In the genomic region with DNA sequence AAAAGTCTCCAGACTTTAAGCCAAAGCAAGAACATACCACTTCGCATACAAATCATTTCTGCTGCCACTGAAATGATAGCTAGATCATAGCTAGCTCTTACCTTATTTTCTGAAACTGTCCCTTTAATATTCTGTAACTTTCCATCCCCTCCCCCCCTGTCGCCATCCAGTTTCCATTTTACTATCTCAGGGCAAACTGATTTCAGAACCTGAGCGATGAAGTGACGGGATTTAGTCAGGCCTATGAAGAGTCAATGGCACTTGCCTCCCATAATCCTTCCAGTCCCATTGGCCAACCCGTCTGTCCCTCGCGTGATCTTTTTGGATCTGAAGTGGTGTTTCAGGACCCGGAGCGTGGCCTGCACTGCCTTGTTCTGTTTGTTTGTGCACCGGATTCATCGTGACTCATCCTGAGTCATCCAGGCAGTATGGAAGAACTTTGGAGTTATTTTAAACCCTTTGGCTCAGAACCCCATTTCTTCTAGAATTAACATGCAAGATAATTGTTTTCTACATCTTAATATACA, we compare ENCODE assay signal across 9 cellular contexts.
A peak's percentile ranks its signal among the peaks of the same experiment; 100 is the strongest.
DNase-seq lines count a peak whose midpoint lies in the region; ATAC-seq and TF ChIP-seq lines count a peak whose summit lies in the region.
"Had no signal": no experiment of that assay in that cellular context is flagged by ENCODE, and none has a peak within 500 bp of the region (broad histone marks: within the 10 kb centered on the region; RNA-seq: fewer than 3 reads in every experiment).

No MANE protein-coding gene starts in this region.

- no peak overlapping the region for H3K9ac ChIP-seq in colonic mucosa (ENCODE audit: low read depth in 2 of 2, low read length in 2 of 2)
- H3K9ac ChIP-seq in H9 (ENCODE audit: extremely low read depth, insufficient read length, low read length) = no peak overlapping the region

- H2BK12ac ChIP-seq in H9 (ENCODE audit: insufficient read length, low read depth, low read length) = no peak overlapping the region

- H3K23ac ChIP-seq in H9 (ENCODE audit: insufficient read length, low read depth, low read length) = no peak overlapping the region

- no peak overlapping the region for H3K56ac ChIP-seq in H9 (ENCODE audit: insufficient read length, low read depth, low read length)

- H3K9me3 ChIP-seq in colonic mucosa (no peaks in the 10 kb centered on the region), uterus (no peaks in the 10 kb centered on the region), H9 (ENCODE audit: control insufficient read depth, low read depth, low read length) (no peaks in the 10 kb centered on the region)

- no peak overlapping the region for H4K8ac ChIP-seq in H9 (replicated peaks; ENCODE audit: insufficient read length, low read depth, low read length)

- no peak overlapping the region for H2BK15ac ChIP-seq in H9 (ENCODE audit: low read depth, low read length)

- H3K18ac ChIP-seq in H9 (ENCODE audit: insufficient read length, low read depth, low read length) = no peak overlapping the region

- 0 out of 5 replicates have a peak, but pooled peaks cover 0 to 2% of the 10 kb centered on the region in 2 experiments for H3K9me3 Mint-ChIP-seq in H9
- H3K9me3 Mint-ChIP-seq: IgD-negative memory B cell had no signal

- TF ChIP-seq POLR2A in uterus (IDR thresholded peaks at IDR 0.05) = no peak

- no peak overlapping the region for H2AFZ ChIP-seq in H9 (ENCODE audit: low read length)

- DNase-seq in GM12865 (ENCODE audit: low read depth) (peak; percentile 70), T-helper 22 cell (ENCODE audit: low read depth) (peak; percentile 25), colonic mucosa (peak; percentile 60), myocyte (ENCODE audit: low read depth) (peak; percentile 86), uterus (peak; percentile 79 to 91), H9 (no peak), Kasumi-1 (lab: John Stamatoyannopoulos, UW) (no peak)

- H3K79me2 ChIP-seq in H9 (ENCODE audit: insufficient read depth, low read length) = no peaks in the 10 kb centered on the region

- H4K91ac ChIP-seq in H9 (ENCODE audit: insufficient read length, low read depth, low read length) = no peak overlapping the region

- H3K14ac ChIP-seq in H9 (ENCODE audit: insufficient read depth, low read length) = no peak overlapping the region

- peaks cover 10 to 13% (median 10%) of the 10 kb centered on the region in 3 experiments; a peak in 5 of 7 replicates for H3K36me3 Mint-ChIP-seq in H9 (ENCODE audit: insufficient read depth in 1 of 3, low read depth in 3 of 3)

- H3K27me3 ChIP-seq in colonic mucosa (no peaks in the 10 kb centered on the region), uterus (no peaks in the 10 kb centered on the region), H9 (ENCODE audit: insufficient read depth, low read length) (no peaks in the 10 kb centered on the region)

- H3K4me1 ChIP-seq in colonic mucosa (no peaks in the 10 kb centered on the region), uterus (peaks cover 0 to 7% of the 10 kb centered on the region in 2 donors), H9 (ENCODE audit: insufficient read depth, low read length) (no peaks in the 10 kb centered on the region)

- H3K36me3 ChIP-seq in colonic mucosa (no peaks in the 10 kb centered on the region), uterus (no peaks in the 10 kb centered on the region)

- no peak for ATAC-seq in GM21367 (IDR thresholded peaks at IDR 0.05; ENCODE audit: unreplicated experiment)

- H2BK5ac ChIP-seq in H9 (ENCODE audit: insufficient read length, low read length) = no peak overlapping the region

- TF ChIP-seq CTCF in GM12865 (IDR thresholded peaks at IDR 0.05; ENCODE audit: insufficient read depth, low read depth, low read length, missing control alignments) (no peak), colonic mucosa (IDR thresholded peaks at IDR 0.05) (no peak), uterus (IDR thresholded peaks at IDR 0.05) (no peak), H9 (conservative IDR thresholded peaks at IDR 0.05) (no peak)

- H3K4ac ChIP-seq in H9 (ENCODE audit: low read depth, low read length) = no peak overlapping the region

- no peak overlapping the region for H4K5ac ChIP-seq in H9 (ENCODE audit: insufficient read length, low read depth, low read length)

- H2BK120ac ChIP-seq in H9 (ENCODE audit: low read depth, low read length, poor library complexity, severe bottlenecking) = no peak overlapping the region

- no peak overlapping the region for H2AK5ac ChIP-seq in H9 (ENCODE audit: insufficient read length, low read length)

- intact Hi-C loops in colonic mucosa (cut with DNase I) = no loop called here
- intact Hi-C loops in uterus (cut with DNase I; ENCODE audit: low total_unique reads) = no loop called here

- no peak overlapping the region for H3T11ph ChIP-seq in H9 (ENCODE audit: low read length)

- H3K4me1 Mint-ChIP-seq in H9 = peaks cover 0 to 24% of the 10 kb centered on the region in 2 experiments; a peak in 2 of 4 replicates

- H3K27me3 Mint-ChIP-seq in H9 (ENCODE audit: low read depth) = no peaks in the 10 kb centered on the region
- H3K27me3 Mint-ChIP-seq: IgD-negative memory B cell had no signal

- WGBS in H9 (ENCODE audit: extremely low coverage, insufficient read length, low lambda C conversion rate) = no CpG with 5 or more reads among the region's 11 CpGs

- H4K20me1 ChIP-seq in H9 (ENCODE audit: control insufficient read depth, insufficient read depth, insufficient read length) = no peaks in the 10 kb centered on the region

- no peaks in the 10 kb centered on the region for H3K23me2 ChIP-seq in H9 (ENCODE audit: insufficient read length, low read depth, low read length, poor library complexity, severe bottlenecking)

- H3K27ac Mint-ChIP-seq in H9 = no peak overlapping the region; a peak in 1 of 7 replicates

- peak overlapping the region; percentile 62 for H3K27ac ChIP-seq in colonic mucosa
- peak overlapping the region; percentile 77 to 90 for H3K27ac ChIP-seq in uterus
- no peak overlapping the region for H3K27ac ChIP-seq in H9 (ENCODE audit: insufficient read length, low read depth, low read length)

- no peak overlapping the region for H3K4me3 ChIP-seq in GM12865 (ENCODE audit: low read depth, low read length)
- no peak overlapping the region for H3K4me3 ChIP-seq in colonic mucosa
- no peak overlapping the region for H3K4me3 ChIP-seq in uterus

- H3K4me2 ChIP-seq in H9 (ENCODE audit: insufficient read depth, insufficient read length, low read length) = no peak overlapping the region

- H3K79me1 ChIP-seq in H9 (ENCODE audit: insufficient read depth, low read depth, low read length, poor library complexity, severe bottlenecking) = no peaks in the 10 kb centered on the region

- no peak overlapping the region for H3K4me3 Mint-ChIP-seq in H9

- no peak overlapping the region for H2BK20ac ChIP-seq in H9 (ENCODE audit: low read depth, low read length, poor library complexity, severe bottlenecking)

Comparison
In these comparisons a context has a peak if more than half of its experiments do, and no peak if none do; other contexts are left out.
1. DNase-seq: peak in GM12865 (single experiment), T-helper 22 cell (single experiment), colonic mucosa (single experiment), myocyte (single experiment) and uterus (2 of 2); none in H9 (single experiment) and Kasumi-1 (0 of 2).